26 cellular contexts compared by ENCODE assay signal in genomic region chr4:107131295-107131694, GRCh38.
A peak's percentile ranks its signal among the peaks of the same experiment; 100 is the strongest.
DNase-seq lines count a peak whose midpoint lies in the region; ATAC-seq, FAIRE-seq and TF ChIP-seq lines count a peak whose summit lies in the region.
"Had no signal": no experiment of that assay in that cellular context is flagged by ENCODE, and none has a peak within 500 bp of the region (broad histone marks: within the 10 kb centered on the region; RNA-seq: fewer than 3 reads in every experiment).

No MANE protein-coding gene starts in this region.

- H3K27me3 Mint-ChIP-seq in activated naive CD8-positive, alpha-beta T cell treated with anti-CD3 and anti-CD28 coated beads for 36 hours: no peaks in the 10 kb centered on the region
- H3K27me3 Mint-ChIP-seq in stimulated activated memory B cell treated with anti-CD40 and anti-IgM and Interleukin-4, amounts not matched to agents 10 μg/mL and 1 μg/mL and 100 μg/mL, for 72 hours: peaks cover 10% of the 10 kb centered on the region
- H3K27me3 Mint-ChIP-seq: progenitor cell of endocrine pancreas had no signal

- no peaks in the 10 kb centered on the region for H3K36me3 ChIP-seq in endothelial cell of umbilical vein (ENCODE audit: control insufficient read depth in 2 of 2, extremely low read depth in 1 of 2, insufficient read depth in 2 of 2, low read length in 2 of 2)
- H3K36me3 ChIP-seq: ascending aorta, BE2C, esophagus muscularis mucosa, suprapubic skin had no signal

- no peaks in the 10 kb centered on the region for H3K27me3 ChIP-seq in endothelial cell of umbilical vein (ENCODE audit: control insufficient read depth in 2 of 2, insufficient read depth in 2 of 2, low read length in 2 of 2)
- H3K27me3 ChIP-seq: ascending aorta, BE2C, esophagus muscularis mucosa, suprapubic skin had no signal

- no peaks in the 10 kb centered on the region for H3K9me3 Mint-ChIP-seq in activated naive CD8-positive, alpha-beta T cell treated with anti-CD3 and anti-CD28 coated beads for 36 hours
- H3K9me3 Mint-ChIP-seq in stimulated activated memory B cell treated with anti-CD40 and anti-IgM and Interleukin-4, amounts not matched to agents 10 μg/mL and 1 μg/mL and 100 μg/mL, for 72 hours: no peaks in the 10 kb centered on the region
- H3K9me3 Mint-ChIP-seq: H9 had no signal

- intact Hi-C loops in endothelial cell of umbilical vein (cut with micrococcal nuclease): no loop called here

- TF ChIP-seq POLR2A in endothelial cell of umbilical vein (IDR thresholded peaks at IDR 0.05; ENCODE audit: low read depth, low read length): no peak

- FAIRE-seq in endothelial cell of umbilical vein (lab: Jason Lieb, UNC): no peak
- FAIRE-seq: GM12891, kidney had no signal

- ATAC-seq in stimulated activated memory B cell treated with anti-CD40 and anti-IgM and Interleukin-4, amounts not matched to agents 10 μg/mL and 1 μg/mL and 100 μg/mL, for 72 hours: no peak
- ATAC-seq: activated CD4-positive, alpha-beta T cell treated with anti-CD3 and anti-CD28 coated beads for 36 hours had no signal

- H4K20me1 ChIP-seq in endothelial cell of umbilical vein (replicated peaks; ENCODE audit: control insufficient read depth, extremely low read depth, insufficient read depth, low read length): no peaks in the 10 kb centered on the region

- POLR2A ChIA-PET in endothelial cell of umbilical vein (lab: Charles Lee): no interaction called here

- dilution Hi-C loops in endothelial cell of umbilical vein (cut with MboI; ENCODE audit: extremely low pct_ligation_motif_present, low sequenced_read_pairs): no loop called here

- no peak overlapping the region for H3K4me3 ChIP-seq in endothelial cell of umbilical vein (replicated peaks in 1 of 3; ENCODE audit: insufficient read depth in 1 of 3, low read depth in 1 of 3, low read length in 3 of 3)
- H3K4me3 ChIP-seq: ascending aorta, esophagus muscularis mucosa, SK-N-MC, suprapubic skin had no signal

- DNase-seq in EH (ENCODE audit: low read depth) (peak; percentile 30), M059J (ENCODE audit: low read depth) (peak; percentile 7), endothelial cell of umbilical vein (ENCODE audit: low read depth, low spot score) (peak; percentile 58), kidney tubule cell (ENCODE audit: low spot score) (peak; percentile 23), GOT3 (lab: John Stamatoyannopoulos, UW) (no peak), mucosa of gallbladder (ENCODE audit: low spot score) (no peak)
- no peak for DNase-seq in activated naive CD8-positive, alpha-beta T cell treated with anti-CD3 and anti-CD28 coated beads for 36 hours
- DNase-seq: activated CD4-positive, alpha-beta T cell treated with anti-CD3 and anti-CD28 coated beads for 36 hours; activated naive CD4-positive, alpha-beta T cell treated with anti-CD3 and anti-CD28 coated beads, Interleukin-2, amount 50 U/mL, for 16 hours; BE2C; cerebellar nuclear complex; effector CD4-positive, alpha-beta T cell; glutamatergic neuron; H9; kidney; NCI-H2081; NCI-H82; T-helper 2 cell had no signal

- no peak overlapping the region for H3K9ac ChIP-seq in endothelial cell of umbilical vein (replicated peaks; ENCODE audit: extremely low read depth, insufficient read depth, low read length)

- no peaks in the 10 kb centered on the region for H3K9me1 ChIP-seq in endothelial cell of umbilical vein (replicated peaks; ENCODE audit: control insufficient read depth, extremely low read depth, insufficient read depth, low read length)

- H3K4me2 ChIP-seq in endothelial cell of umbilical vein (ENCODE audit: insufficient read depth, low read length): peak overlapping the region; percentile 74

- CTCF ChIA-PET in endothelial cell of umbilical vein (lab: Charles Lee): interaction anchor here (0.7 to 1.3 kb wide), 2 partner anchors 9 to 16 kb away, joined by 3 to 4 read pairs; no protein-coding TSS in a partner anchor

- H3K36me3 Mint-ChIP-seq in activated naive CD8-positive, alpha-beta T cell treated with anti-CD3 and anti-CD28 coated beads for 36 hours: no peaks in the 10 kb centered on the region
- no peaks in the 10 kb centered on the region for H3K36me3 Mint-ChIP-seq in stimulated activated memory B cell treated with anti-CD40 and anti-IgM and Interleukin-4, amounts not matched to agents 10 μg/mL and 1 μg/mL and 100 μg/mL, for 72 hours

- no peaks in the 10 kb centered on the region for H3K9me3 ChIP-seq in endothelial cell of umbilical vein (replicated peaks; ENCODE audit: control insufficient read depth, insufficient read depth, low read length)
- H3K9me3 ChIP-seq: ascending aorta, BE2C, esophagus muscularis mucosa, suprapubic skin had no signal

- peaks cover 31% of the 10 kb centered on the region for H3K4me1 ChIP-seq in endothelial cell of umbilical vein (ENCODE audit: control insufficient read depth, extremely low read depth, insufficient read depth, low read length)
- H3K4me1 ChIP-seq: ascending aorta, BE2C, esophagus muscularis mucosa, suprapubic skin had no signal

- TF ChIP-seq CTCF in endothelial cell of umbilical vein (IDR thresholded peaks at IDR 0.05; ENCODE audit: extremely low read depth in 1 of 2, insufficient read depth in 1 of 2, low read depth in 1 of 2, low read length in 2 of 2): no peak

- H2AFZ ChIP-seq in endothelial cell of umbilical vein (ENCODE audit: low read depth, low read length): no peak overlapping the region

- no peak overlapping the region for H3K27ac Mint-ChIP-seq in activated naive CD8-positive, alpha-beta T cell treated with anti-CD3 and anti-CD28 coated beads for 36 hours
- no peak overlapping the region for H3K27ac Mint-ChIP-seq in stimulated activated memory B cell treated with anti-CD40 and anti-IgM and Interleukin-4, amounts not matched to agents 10 μg/mL and 1 μg/mL and 100 μg/mL, for 72 hours
- H3K27ac Mint-ChIP-seq: activated CD4-positive, alpha-beta T cell treated with anti-CD3 and anti-CD28 coated beads for 36 hours; H9; progenitor cell of endocrine pancreas had no signal

- BruUV-seq in endothelial cell of umbilical vein (replicated peaks; lab: Mats Ljungman, UMichigan): no TSS peak

- H3K4me1 Mint-ChIP-seq in activated naive CD8-positive, alpha-beta T cell treated with anti-CD3 and anti-CD28 coated beads for 36 hours: no peaks in the 10 kb centered on the region
- no peaks in the 10 kb centered on the region for H3K4me1 Mint-ChIP-seq in stimulated activated memory B cell treated with anti-CD40 and anti-IgM and Interleukin-4, amounts not matched to agents 10 μg/mL and 1 μg/mL and 100 μg/mL, for 72 hours
- H3K4me1 Mint-ChIP-seq: activated CD4-positive, alpha-beta T cell treated with anti-CD3 and anti-CD28 coated beads for 36 hours had no signal

- no peak overlapping the region for H3K4me3 Mint-ChIP-seq in activated naive CD8-positive, alpha-beta T cell treated with anti-CD3 and anti-CD28 coated beads for 36 hours
- H3K4me3 Mint-ChIP-seq in stimulated activated memory B cell treated with anti-CD40 and anti-IgM and Interleukin-4, amounts not matched to agents 10 μg/mL and 1 μg/mL and 100 μg/mL, for 72 hours: no peak overlapping the region
- H3K4me3 Mint-ChIP-seq: activated CD4-positive, alpha-beta T cell treated with anti-CD3 and anti-CD28 coated beads for 36 hours; H9 had no signal

- no peaks in the 10 kb centered on the region for H3K79me2 ChIP-seq in endothelial cell of umbilical vein (ENCODE audit: control insufficient read depth, insufficient read depth, low read length)

- H3K27ac ChIP-seq in endothelial cell of umbilical vein (ENCODE audit: insufficient read depth, low read depth, low read length): peak overlapping the region; percentile 34
- H3K27ac ChIP-seq: ascending aorta, esophagus muscularis mucosa, HL-60, SK-N-MC, suprapubic skin had no signal

TF ChIP-seq in endothelial cell of umbilical vein, 7 proteins besides CTCF, POLR2A, EP300 and RAD21:
- TF ChIP-seq MYC (IDR thresholded peaks at IDR 0.05; ENCODE audit: low read depth, low read length) (no peak), JUN (IDR thresholded peaks at IDR 0.05; ENCODE audit: borderline replicate concordance, insufficient read depth, insufficient read length, low read depth) (peak; percentile 37), FOS (IDR thresholded peaks at IDR 0.05; ENCODE audit: borderline replicate concordance, insufficient read depth, low read length) (peak; percentile 89)

Comparison
In these comparisons a context has a peak if more than half of its experiments do, and no peak if none do; other contexts are left out.
1. DNase-seq: peak in EH (single experiment), M059J (single experiment), endothelial cell of umbilical vein (single experiment) and kidney tubule cell (single experiment); none in activated naive CD8-positive, alpha-beta T cell treated with anti-CD3 and anti-CD28 coated beads for 36 hours (single experiment), GOT3 (single experiment) and mucosa of gallbladder (single experiment).